ENCODE assay signal across 36 cellular contexts in genomic region chr1:111831153-111831552, GRCh38.
"Had no signal": no experiment of that assay in that cellular context is flagged by ENCODE, and none has a peak within 500 bp of the region (broad histone marks: within the 10 kb centered on the region; RNA-seq: fewer than 3 reads in every experiment).

No MANE protein-coding gene starts in this region.

- H3K9me3 Mint-ChIP-seq: activated naive CD4-positive, alpha-beta T cell treated with anti-CD3 and anti-CD28 coated beads, Interleukin-2, amount 10 ng/mL, durations not matched to agents 7 days and 5 days; activated naive CD4-positive, alpha-beta T cell treated with anti-CD3 and anti-CD28 coated beads, Interleukin-2, amount 50 U/mL, for 72 hours; activated naive CD8-positive, alpha-beta T cell treated with anti-CD3 and anti-CD28 coated beads for 36 hours; activated naive CD8-positive, alpha-beta T cell treated with anti-CD3 and anti-CD28 coated beads, Interleukin-2, amount 10 ng/mL, durations not matched to agents 7 days and 5 days; activated naive CD8-positive, alpha-beta T cell treated with anti-CD3 and anti-CD28 coated beads, Interleukin-2, amount 50 U/mL, for 24 hours; activated T-cell treated with anti-CD3 and anti-CD28 coated beads, Interleukin-2, amount 50 U/mL, for 24 hours; activated T-cell treated with anti-CD3 and anti-CD28 coated beads, Interleukin-2, amount 50 U/mL, for 4 hours; activated T-cell treated with anti-CD3 and anti-CD28 coated beads, Interleukin-2, amount 50 U/mL, for 72 hours; activated T-helper 1 cell treated with anti-CD3 and anti-CD28 coated beads, Interleukin-12 subunit alpha, Interleukin-12 subunit beta, Interleukin-2, Interleukin-4 antibody, amounts not matched to agents 30 ng/mL and 10 ng/mL and 1 ng/mL, durations not matched to agents 14 hours and 24 hours and 36 hours; activated T-helper 2 cell treated with anti-CD3 and anti-CD28 coated beads, Interferon-gamma antibody, Interleukin-2, Interleukin-4, amounts not matched to agents 10 μg/mL and 5 μg/mL and 100 μg/mL, durations not matched to agents 14 hours and 24 hours and 36 hours; brain; central memory CD8-positive, alpha-beta T cell had no signal

- DNase-seq: activated effector memory CD4-positive, alpha-beta T cell treated with anti-CD3 and anti-CD28 coated beads, Interleukin-2, amount 50 U/mL, for 16 hours; activated effector memory CD4-positive, alpha-beta T cell treated with Interleukin-2 at 50 U/mL for 16 hours; activated gamma-delta T cell; activated gamma-delta T cell treated with Interleukin-2 at 50 U/mL for 16 hours; activated naive CD4-positive, alpha-beta T cell; activated naive CD4-positive, alpha-beta T cell treated with anti-CD3 and anti-CD28 coated beads, Interleukin-2, amount 10 ng/mL, durations not matched to agents 7 days and 5 days; activated naive CD4-positive, alpha-beta T cell treated with anti-CD3 and anti-CD28 coated beads, Interleukin-2, amount 50 U/mL, for 16 hours; activated naive CD4-positive, alpha-beta T cell treated with Interleukin-2 at 50 U/mL for 16 hours; activated naive CD8-positive, alpha-beta T cell treated with anti-CD3 and anti-CD28 coated beads for 36 hours; activated naive CD8-positive, alpha-beta T cell treated with anti-CD3 and anti-CD28 coated beads, Interleukin-2, amount 10 ng/mL, durations not matched to agents 7 days and 5 days; activated naive CD8-positive, alpha-beta T cell treated with anti-CD3 and anti-CD28 coated beads, Interleukin-2, amount 50 U/mL, for 24 hours; activated T-cell treated with anti-CD3 and anti-CD28 coated beads for 4 hours; activated T-cell treated with anti-CD3 and anti-CD28 coated beads, Interleukin-2, amount 50 U/mL, for 1 hour; activated T-cell treated with anti-CD3 and anti-CD28 coated beads, Interleukin-2, amount 50 U/mL, for 24 hours; activated T-cell treated with anti-CD3 and anti-CD28 coated beads, Interleukin-2, amount 50 U/mL, for 4 hours; activated T-cell treated with anti-CD3 and anti-CD28 coated beads, Interleukin-2, amount 50 U/mL, for 48 hours; activated T-cell treated with anti-CD3 and anti-CD28 coated beads, Interleukin-2, amount 50 U/mL, for 72 hours; adrenal gland; amniotic stem cell; amygdala; anterior cingulate cortex; aorta; body of pancreas; brain microvascular endothelial cell; central memory CD4-positive, alpha-beta T cell; cerebellar nuclear complex had no signal

- H3K9me3 ChIP-seq: adrenal gland, ascending aorta, body of pancreas, breast epithelium had no signal

- H3K4me3 Mint-ChIP-seq: activated naive CD4-positive, alpha-beta T cell treated with anti-CD3 and anti-CD28 coated beads, Interleukin-2, amount 10 ng/mL, durations not matched to agents 7 days and 5 days; activated naive CD8-positive, alpha-beta T cell; activated naive CD8-positive, alpha-beta T cell treated with anti-CD3 and anti-CD28 coated beads for 36 hours; activated naive CD8-positive, alpha-beta T cell treated with anti-CD3 and anti-CD28 coated beads, Interleukin-2, amount 10 ng/mL, durations not matched to agents 7 days and 5 days; activated naive CD8-positive, alpha-beta T cell treated with anti-CD3 and anti-CD28 coated beads, Interleukin-2, amount 50 U/mL, for 24 hours; activated T-cell treated with anti-CD3 and anti-CD28 coated beads, Interleukin-2, amount 50 U/mL, for 24 hours; activated T-cell treated with anti-CD3 and anti-CD28 coated beads, Interleukin-2, amount 50 U/mL, for 4 hours; activated T-cell treated with anti-CD3 and anti-CD28 coated beads, Interleukin-2, amount 50 U/mL, for 72 hours; activated T-helper 1 cell treated with anti-CD3 and anti-CD28 coated beads, Interleukin-12 subunit alpha, Interleukin-12 subunit beta, Interleukin-2, Interleukin-4 antibody, amounts not matched to agents 30 ng/mL and 10 ng/mL and 1 ng/mL, durations not matched to agents 14 hours and 24 hours and 36 hours; activated T-helper 17 cell treated with anti-CD3 and anti-CD28 coated beads, Interleukin-2, amount 50 U/mL, for 72 hours; brain; central memory CD8-positive, alpha-beta T cell had no signal

- H3K4me1 ChIP-seq: adrenal gland, ascending aorta, body of pancreas, breast epithelium had no signal

- H3K27ac ChIP-seq: adrenal gland, ascending aorta, body of pancreas, brain microvascular endothelial cell, breast epithelium, cardiac muscle cell had no signal

- H3K36me3 Mint-ChIP-seq: activated naive CD4-positive, alpha-beta T cell treated with anti-CD3 and anti-CD28 coated beads, Interleukin-2, amount 10 ng/mL, durations not matched to agents 7 days and 5 days; activated naive CD4-positive, alpha-beta T cell treated with anti-CD3 and anti-CD28 coated beads, Interleukin-2, amount 50 U/mL, for 72 hours; activated naive CD8-positive, alpha-beta T cell; activated naive CD8-positive, alpha-beta T cell treated with anti-CD3 and anti-CD28 coated beads for 36 hours; activated naive CD8-positive, alpha-beta T cell treated with anti-CD3 and anti-CD28 coated beads, Interleukin-2, amount 10 ng/mL, durations not matched to agents 7 days and 5 days; brain had no signal

- H3K4me3 ChIP-seq: adrenal gland, ascending aorta, body of pancreas, breast epithelium, cardiac muscle cell had no signal

- H3K27me3 Mint-ChIP-seq: brain had no signal

- ATAC-seq: activated naive CD4-positive, alpha-beta T cell treated with anti-CD3 and anti-CD28 coated beads, Interleukin-2, amount 50 U/mL, for 72 hours; activated naive CD8-positive, alpha-beta T cell treated with anti-CD3 and anti-CD28 coated beads, Interleukin-2, amount 50 U/mL, for 24 hours; activated T-cell treated with anti-CD3 and anti-CD28 coated beads, Interleukin-2, amount 50 U/mL, for 4 hours; activated T-cell treated with anti-CD3 and anti-CD28 coated beads, Interleukin-2, amount 50 U/mL, for 72 hours; activated T-helper 17 cell treated with anti-CD3 and anti-CD28 coated beads, Interleukin-2, amount 50 U/mL, for 72 hours; body of pancreas had no signal

- H3K27ac Mint-ChIP-seq: activated naive CD4-positive, alpha-beta T cell treated with anti-CD3 and anti-CD28 coated beads, Interleukin-2, amount 10 ng/mL, durations not matched to agents 7 days and 5 days; activated naive CD4-positive, alpha-beta T cell treated with anti-CD3 and anti-CD28 coated beads, Interleukin-2, amount 50 U/mL, for 72 hours; activated naive CD8-positive, alpha-beta T cell; activated naive CD8-positive, alpha-beta T cell treated with anti-CD3 and anti-CD28 coated beads for 36 hours; activated naive CD8-positive, alpha-beta T cell treated with anti-CD3 and anti-CD28 coated beads, Interleukin-2, amount 10 ng/mL, durations not matched to agents 7 days and 5 days; activated naive CD8-positive, alpha-beta T cell treated with anti-CD3 and anti-CD28 coated beads, Interleukin-2, amount 50 U/mL, for 24 hours; activated T-cell treated with anti-CD3 and anti-CD28 coated beads, Interleukin-2, amount 50 U/mL, for 24 hours; activated T-cell treated with anti-CD3 and anti-CD28 coated beads, Interleukin-2, amount 50 U/mL, for 72 hours; activated T-helper 1 cell treated with anti-CD3 and anti-CD28 coated beads, Interleukin-12 subunit alpha, Interleukin-12 subunit beta, Interleukin-2, Interleukin-4 antibody, amounts not matched to agents 30 ng/mL and 10 ng/mL and 1 ng/mL, durations not matched to agents 14 hours and 24 hours and 36 hours; activated T-helper 17 cell treated with anti-CD3 and anti-CD28 coated beads, Interleukin-2, amount 50 U/mL, for 72 hours; activated T-helper 2 cell treated with anti-CD3 and anti-CD28 coated beads, Interferon-gamma antibody, Interleukin-2, Interleukin-4, amounts not matched to agents 10 μg/mL and 5 μg/mL and 100 μg/mL, durations not matched to agents 14 hours and 24 hours and 36 hours; brain had no signal

- H3K36me3 ChIP-seq: adrenal gland, ascending aorta, brain microvascular endothelial cell, breast epithelium, cardiac muscle cell had no signal

- H3K4me1 Mint-ChIP-seq: activated naive CD4-positive, alpha-beta T cell treated with anti-CD3 and anti-CD28 coated beads, Interleukin-2, amount 10 ng/mL, durations not matched to agents 7 days and 5 days; activated naive CD8-positive, alpha-beta T cell treated with anti-CD3 and anti-CD28 coated beads for 36 hours; activated naive CD8-positive, alpha-beta T cell treated with anti-CD3 and anti-CD28 coated beads, Interleukin-2, amount 10 ng/mL, durations not matched to agents 7 days and 5 days; activated naive CD8-positive, alpha-beta T cell treated with anti-CD3 and anti-CD28 coated beads, Interleukin-2, amount 50 U/mL, for 24 hours; activated T-helper 17 cell treated with anti-CD3 and anti-CD28 coated beads, Interleukin-2, amount 50 U/mL, for 72 hours; central memory CD8-positive, alpha-beta T cell had no signal

- H3K27me3 ChIP-seq: adrenal gland, ascending aorta, body of pancreas, brain microvascular endothelial cell, breast epithelium had no signal
